ENCODE assay signal across 1 cellular context in genomic region chr17:67245073-67245693, GRCh38.
TF ChIP-seq lines count a peak whose summit lies in the region.

A gene with protein sequence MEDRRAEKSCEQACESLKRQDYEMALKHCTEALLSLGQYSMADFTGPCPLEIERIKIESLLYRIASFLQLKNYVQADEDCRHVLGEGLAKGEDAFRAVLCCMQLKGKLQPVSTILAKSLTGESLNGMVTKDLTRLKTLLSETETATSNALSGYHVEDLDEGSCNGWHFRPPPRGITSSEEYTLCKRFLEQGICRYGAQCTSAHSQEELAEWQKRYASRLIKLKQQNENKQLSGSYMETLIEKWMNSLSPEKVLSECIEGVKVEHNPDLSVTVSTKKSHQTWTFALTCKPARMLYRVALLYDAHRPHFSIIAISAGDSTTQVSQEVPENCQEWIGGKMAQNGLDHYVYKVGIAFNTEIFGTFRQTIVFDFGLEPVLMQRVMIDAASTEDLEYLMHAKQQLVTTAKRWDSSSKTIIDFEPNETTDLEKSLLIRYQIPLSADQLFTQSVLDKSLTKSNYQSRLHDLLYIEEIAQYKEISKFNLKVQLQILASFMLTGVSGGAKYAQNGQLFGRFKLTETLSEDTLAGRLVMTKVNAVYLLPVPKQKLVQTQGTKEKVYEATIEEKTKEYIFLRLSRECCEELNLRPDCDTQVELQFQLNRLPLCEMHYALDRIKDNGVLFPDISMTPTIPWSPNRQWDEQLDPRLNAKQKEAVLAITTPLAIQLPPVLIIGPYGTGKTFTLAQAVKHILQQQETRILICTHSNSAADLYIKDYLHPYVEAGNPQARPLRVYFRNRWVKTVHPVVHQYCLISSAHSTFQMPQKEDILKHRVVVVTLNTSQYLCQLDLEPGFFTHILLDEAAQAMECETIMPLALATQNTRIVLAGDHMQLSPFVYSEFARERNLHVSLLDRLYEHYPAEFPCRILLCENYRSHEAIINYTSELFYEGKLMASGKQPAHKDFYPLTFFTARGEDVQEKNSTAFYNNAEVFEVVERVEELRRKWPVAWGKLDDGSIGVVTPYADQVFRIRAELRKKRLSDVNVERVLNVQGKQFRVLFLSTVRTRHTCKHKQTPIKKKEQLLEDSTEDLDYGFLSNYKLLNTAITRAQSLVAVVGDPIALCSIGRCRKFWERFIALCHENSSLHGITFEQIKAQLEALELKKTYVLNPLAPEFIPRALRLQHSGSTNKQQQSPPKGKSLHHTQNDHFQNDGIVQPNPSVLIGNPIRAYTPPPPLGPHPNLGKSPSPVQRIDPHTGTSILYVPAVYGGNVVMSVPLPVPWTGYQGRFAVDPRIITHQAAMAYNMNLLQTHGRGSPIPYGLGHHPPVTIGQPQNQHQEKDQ (N-terminal part only) (minus strand): TSS chr17:67245196. CDS start chr17:67218804, 26,392 bp downstream.

TF ChIP-seq in HepG2, 621 proteins besides CTCF, POLR2A, EP300 and RAD21 (continued from another document and continues in another):
- TF ChIP-seq MLXIP (CRISPR knock-in tag; IDR thresholded peaks at IDR 0.05; ENCODE audit: borderline replicate concordance) (no peak), DPF2 (CRISPR knock-in tag; IDR thresholded peaks at IDR 0.05; ENCODE audit: borderline replicate concordance, low read depth) (no peak), ZNF644 (CRISPR knock-in tag; IDR thresholded peaks at IDR 0.05; ENCODE audit: low read depth) (no peak), RELA (CRISPR knock-in tag; IDR thresholded peaks at IDR 0.05) (no peak), RXRA (CRISPR knock-in tag; IDR thresholded peaks at IDR 0.05) (peak; percentile 65; the same call in 1 of the 2 replicates), CBX5 (CRISPR knock-in tag; IDR thresholded peaks at IDR 0.05; ENCODE audit: borderline replicate concordance) (no peak), TOPORS (CRISPR knock-in tag; IDR thresholded peaks at IDR 0.05) (no peak), MED13 (CRISPR knock-in tag; IDR thresholded peaks at IDR 0.05) (no peak; the same call in 1 of the 2 replicates), TAF15 (IDR thresholded peaks at IDR 0.05; ENCODE audit: low read depth, low read length, poor library complexity, severe bottlenecking) (peak; percentile 59), ZNF816 (CRISPR knock-in tag; IDR thresholded peaks at IDR 0.05; ENCODE audit: borderline replicate concordance) (no peak), ZNF317 (CRISPR knock-in tag; IDR thresholded peaks at IDR 0.05) (no peak; the same call in 1 of the 2 replicates), ZXDC (CRISPR knock-in tag; IDR thresholded peaks at IDR 0.05) (no peak; the same call in 1 of the 2 replicates), SMARCE1 (IDR thresholded peaks at IDR 0.05; ENCODE audit: borderline replicate concordance) (no peak), GZF1 (CRISPR knock-in tag; IDR thresholded peaks at IDR 0.05) (peak; percentile 77), GATA4 (IDR thresholded peaks at IDR 0.05; ENCODE audit: borderline replicate concordance, low read depth) (peak; percentile 28; the same call in 1 of the 2 replicates), CCDC6 (CRISPR knock-in tag; IDR thresholded peaks at IDR 0.05) (peak; percentile 6; the same call in 1 of the 2 replicates), HOXA9 (CRISPR knock-in tag; IDR thresholded peaks at IDR 0.05; ENCODE audit: borderline replicate concordance) (peak; percentile 53; the same call in 1 of the 2 replicates), CREB1 (IDR thresholded peaks at IDR 0.05) (no peak), CREB1 (CRISPR knock-in tag; IDR thresholded peaks at IDR 0.05) (no peak), DR1 (CRISPR knock-in tag; IDR thresholded peaks at IDR 0.05) (no peak), HDAC1 (CRISPR knock-in tag; IDR thresholded peaks at IDR 0.05) (peak; percentile 86), ZFP1 (CRISPR knock-in tag; IDR thresholded peaks at IDR 0.05) (no peak), NFKBIZ (CRISPR knock-in tag; IDR thresholded peaks at IDR 0.05) (no peak), ZBTB7A (CRISPR knock-in tag; IDR thresholded peaks at IDR 0.05) (no peak), DNMT1 (CRISPR knock-in tag; IDR thresholded peaks at IDR 0.05) (no peak), RFX5 (IDR thresholded peaks at IDR 0.05; ENCODE audit: low read depth, low read length) (no peak), ELF3 (CRISPR knock-in tag; IDR thresholded peaks at IDR 0.05) (peak; percentile 8; the same call in 1 of the 2 replicates), NKX3-1 (CRISPR knock-in tag; IDR thresholded peaks at IDR 0.05) (no peak; the same call in 1 of the 2 replicates), NPAS2 (CRISPR knock-in tag; IDR thresholded peaks at IDR 0.05; ENCODE audit: borderline replicate concordance) (no peak), ZNF33B (CRISPR knock-in tag; IDR thresholded peaks at IDR 0.05) (no peak), HOXA7 (CRISPR knock-in tag; IDR thresholded peaks at IDR 0.05) (no peak), SNAPC5 (CRISPR knock-in tag; IDR thresholded peaks at IDR 0.05; ENCODE audit: borderline replicate concordance) (no peak; the same call in 1 of the 2 replicates), FUBP1 (CRISPR knock-in tag; IDR thresholded peaks at IDR 0.05; ENCODE audit: borderline replicate concordance) (no peak)
- TF ChIP-seq, protein P1, sequence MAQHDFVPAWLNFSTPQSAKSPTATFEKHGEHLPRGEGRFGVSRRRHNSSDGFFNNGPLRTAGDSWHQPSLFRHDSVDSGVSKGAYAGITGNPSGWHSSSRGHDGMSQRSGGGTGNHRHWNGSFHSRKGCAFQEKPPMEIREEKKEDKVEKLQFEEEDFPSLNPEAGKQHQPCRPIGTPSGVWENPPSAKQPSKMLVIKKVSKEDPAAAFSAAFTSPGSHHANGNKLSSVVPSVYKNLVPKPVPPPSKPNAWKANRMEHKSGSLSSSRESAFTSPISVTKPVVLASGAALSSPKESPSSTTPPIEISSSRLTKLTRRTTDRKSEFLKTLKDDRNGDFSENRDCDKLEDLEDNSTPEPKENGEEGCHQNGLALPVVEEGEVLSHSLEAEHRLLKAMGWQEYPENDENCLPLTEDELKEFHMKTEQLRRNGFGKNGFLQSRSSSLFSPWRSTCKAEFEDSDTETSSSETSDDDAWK (CRISPR knock-in tag; IDR thresholded peaks at IDR 0.05), result no peak
- TF ChIP-seq, protein P2, sequence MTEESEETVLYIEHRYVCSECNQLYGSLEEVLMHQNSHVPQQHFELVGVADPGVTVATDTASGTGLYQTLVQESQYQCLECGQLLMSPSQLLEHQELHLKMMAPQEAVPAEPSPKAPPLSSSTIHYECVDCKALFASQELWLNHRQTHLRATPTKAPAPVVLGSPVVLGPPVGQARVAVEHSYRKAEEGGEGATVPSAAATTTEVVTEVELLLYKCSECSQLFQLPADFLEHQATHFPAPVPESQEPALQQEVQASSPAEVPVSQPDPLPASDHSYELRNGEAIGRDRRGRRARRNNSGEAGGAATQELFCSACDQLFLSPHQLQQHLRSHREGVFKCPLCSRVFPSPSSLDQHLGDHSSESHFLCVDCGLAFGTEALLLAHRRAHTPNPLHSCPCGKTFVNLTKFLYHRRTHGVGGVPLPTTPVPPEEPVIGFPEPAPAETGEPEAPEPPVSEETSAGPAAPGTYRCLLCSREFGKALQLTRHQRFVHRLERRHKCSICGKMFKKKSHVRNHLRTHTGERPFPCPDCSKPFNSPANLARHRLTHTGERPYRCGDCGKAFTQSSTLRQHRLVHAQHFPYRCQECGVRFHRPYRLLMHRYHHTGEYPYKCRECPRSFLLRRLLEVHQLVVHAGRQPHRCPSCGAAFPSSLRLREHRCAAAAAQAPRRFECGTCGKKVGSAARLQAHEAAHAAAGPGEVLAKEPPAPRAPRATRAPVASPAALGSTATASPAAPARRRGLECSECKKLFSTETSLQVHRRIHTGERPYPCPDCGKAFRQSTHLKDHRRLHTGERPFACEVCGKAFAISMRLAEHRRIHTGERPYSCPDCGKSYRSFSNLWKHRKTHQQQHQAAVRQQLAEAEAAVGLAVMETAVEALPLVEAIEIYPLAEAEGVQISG (CRISPR knock-in tag; IDR thresholded peaks at IDR 0.05), result no peak
- TF ChIP-seq, protein P3, sequence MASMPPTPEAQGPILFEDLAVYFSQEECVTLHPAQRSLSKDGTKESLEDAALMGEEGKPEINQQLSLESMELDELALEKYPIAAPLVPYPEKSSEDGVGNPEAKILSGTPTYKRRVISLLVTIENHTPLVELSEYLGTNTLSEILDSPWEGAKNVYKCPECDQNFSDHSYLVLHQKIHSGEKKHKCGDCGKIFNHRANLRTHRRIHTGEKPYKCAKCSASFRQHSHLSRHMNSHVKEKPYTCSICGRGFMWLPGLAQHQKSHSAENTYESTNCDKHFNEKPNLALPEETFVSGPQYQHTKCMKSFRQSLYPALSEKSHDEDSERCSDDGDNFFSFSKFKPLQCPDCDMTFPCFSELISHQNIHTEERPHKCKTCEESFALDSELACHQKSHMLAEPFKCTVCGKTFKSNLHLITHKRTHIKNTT (CRISPR knock-in tag; IDR thresholded peaks at IDR 0.05), result no peak
- TF ChIP-seq, protein P4, sequence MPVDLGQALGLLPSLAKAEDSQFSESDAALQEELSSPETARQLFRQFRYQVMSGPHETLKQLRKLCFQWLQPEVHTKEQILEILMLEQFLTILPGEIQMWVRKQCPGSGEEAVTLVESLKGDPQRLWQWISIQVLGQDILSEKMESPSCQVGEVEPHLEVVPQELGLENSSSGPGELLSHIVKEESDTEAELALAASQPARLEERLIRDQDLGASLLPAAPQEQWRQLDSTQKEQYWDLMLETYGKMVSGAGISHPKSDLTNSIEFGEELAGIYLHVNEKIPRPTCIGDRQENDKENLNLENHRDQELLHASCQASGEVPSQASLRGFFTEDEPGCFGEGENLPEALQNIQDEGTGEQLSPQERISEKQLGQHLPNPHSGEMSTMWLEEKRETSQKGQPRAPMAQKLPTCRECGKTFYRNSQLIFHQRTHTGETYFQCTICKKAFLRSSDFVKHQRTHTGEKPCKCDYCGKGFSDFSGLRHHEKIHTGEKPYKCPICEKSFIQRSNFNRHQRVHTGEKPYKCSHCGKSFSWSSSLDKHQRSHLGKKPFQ (CRISPR knock-in tag; IDR thresholded peaks at IDR 0.05; ENCODE audit: insufficient replicate concordance), result peak; percentile 62
- TF ChIP-seq, protein P5, sequence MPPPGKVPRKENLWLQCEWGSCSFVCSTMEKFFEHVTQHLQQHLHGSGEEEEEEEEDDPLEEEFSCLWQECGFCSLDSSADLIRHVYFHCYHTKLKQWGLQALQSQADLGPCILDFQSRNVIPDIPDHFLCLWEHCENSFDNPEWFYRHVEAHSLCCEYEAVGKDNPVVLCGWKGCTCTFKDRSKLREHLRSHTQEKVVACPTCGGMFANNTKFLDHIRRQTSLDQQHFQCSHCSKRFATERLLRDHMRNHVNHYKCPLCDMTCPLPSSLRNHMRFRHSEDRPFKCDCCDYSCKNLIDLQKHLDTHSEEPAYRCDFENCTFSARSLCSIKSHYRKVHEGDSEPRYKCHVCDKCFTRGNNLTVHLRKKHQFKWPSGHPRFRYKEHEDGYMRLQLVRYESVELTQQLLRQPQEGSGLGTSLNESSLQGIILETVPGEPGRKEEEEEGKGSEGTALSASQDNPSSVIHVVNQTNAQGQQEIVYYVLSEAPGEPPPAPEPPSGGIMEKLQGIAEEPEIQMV (CRISPR knock-in tag; IDR thresholded peaks at IDR 0.05; ENCODE audit: low read depth), result no peak
- TF ChIP-seq, protein P6, sequence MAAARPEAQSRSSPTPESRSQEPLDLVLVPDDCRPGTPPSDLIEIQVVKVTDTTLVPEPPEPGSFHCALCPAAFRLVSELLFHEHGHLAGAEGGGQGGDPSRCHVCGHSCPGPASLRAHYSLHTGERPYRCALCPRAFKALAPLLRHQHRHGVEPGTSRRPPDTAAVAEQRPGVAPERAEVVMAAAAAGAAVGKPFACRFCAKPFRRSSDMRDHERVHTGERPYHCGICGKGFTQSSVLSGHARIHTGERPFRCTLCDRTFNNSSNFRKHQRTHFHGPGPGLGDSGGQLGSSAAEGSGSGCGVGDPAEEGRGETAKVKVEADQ (CRISPR knock-in tag; IDR thresholded peaks at IDR 0.05; ENCODE audit: borderline replicate concordance), result no peak
